Comparison of ENCODE assay signal across 1 cellular context in genomic region chr19:11560404-11560988, GRCh38.
TF ChIP-seq lines count a peak whose summit lies in the region.

No MANE protein-coding gene starts in this region.

TF ChIP-seq in IMR-90, 13 proteins besides CTCF, POLR2A, EP300 and RAD21:
- TF ChIP-seq USF2 (IDR thresholded peaks at IDR 0.05; ENCODE audit: low read depth, low read length) (peak; percentile 17; the same call in 1 of the 2 replicates), RFX5 (IDR thresholded peaks at IDR 0.05; ENCODE audit: low read depth, low read length) (no peak), CHD1 (IDR thresholded peaks at IDR 0.05; ENCODE audit: low read depth, low read length) (no peak), SMC3 (IDR thresholded peaks at IDR 0.05; ENCODE audit: low read depth, low read length) (peak; percentile 66)
